Comparison of ENCODE assay signal across 8 cellular contexts in genomic region chr1:26278835-26279597, GRCh38. TPM values are rescaled to one million over a fixed set of nuclear protein-coding genes. Genes with fewer than 3 reads are reported as not detected.
DNase-seq lines count a peak whose midpoint lies in the region; ATAC-seq and TF ChIP-seq lines count a peak whose summit lies in the region.

No MANE protein-coding gene starts in this region.

- intact Hi-C loops in upper lobe of right lung (cut with DNase I) = loop anchor here (5.0 kb wide), 1 partner anchor 43 kb away; no protein-coding TSS in a partner anchor

- H3K4me1 ChIP-seq in HAP-1 (peaks cover 8% of the 10 kb centered on the region), mesodermal cell (ENCODE audit: control insufficient read depth, insufficient read depth, low read length, poor library complexity, severe bottlenecking) (peaks cover 79% of the 10 kb centered on the region), upper lobe of right lung (peaks cover 61% of the 10 kb centered on the region)

- 85 to 87% methylated on average over 7 of the region's 9 CpGs for WGBS in mesodermal cell (ENCODE audit: insufficient coverage in 2 of 2), 2 experiments

- H3K9me3 ChIP-seq in HAP-1 (no peaks in the 10 kb centered on the region), mesodermal cell (ENCODE audit: control insufficient read depth, low read length) (no peaks in the 10 kb centered on the region), upper lobe of right lung (no peaks in the 10 kb centered on the region)

- H3K36me3 ChIP-seq in HAP-1 (replicated peaks) (peaks cover 57% of the 10 kb centered on the region), mesodermal cell (ENCODE audit: control insufficient read depth, insufficient read depth, low read length) (peaks cover 70% of the 10 kb centered on the region), upper lobe of right lung (peaks cover 11% of the 10 kb centered on the region)

- TF ChIP-seq CTCF in AG09309 (IDR thresholded peaks at IDR 0.05; ENCODE audit: control insufficient read depth, insufficient read depth, low read depth, low read length, missing control alignments) (no peak), upper lobe of right lung (IDR thresholded peaks at IDR 0.05) (no peak)

- ATAC-seq in upper lobe of right lung = peak; percentile 8
- ATAC-seq in HG03439 (IDR thresholded peaks at IDR 0.05; ENCODE audit: unreplicated experiment) = no peak

- in situ Hi-C loops in HAP-1 (cut with MboI; ENCODE audit: low sequenced_read_pairs) = no loop called here

- H3K27ac ChIP-seq in mesodermal cell (ENCODE audit: low read depth, low read length, severe bottlenecking) (peak overlapping the region; percentile 87), upper lobe of right lung (peak overlapping the region; percentile 89)

- H3K4me3 ChIP-seq in AG09309 (ENCODE audit: control insufficient read depth, low read depth, low read length) = peak overlapping the region; percentile 88
- peak overlapping the region; percentile 57 for H3K4me3 ChIP-seq in HAP-1
- peak overlapping the region; percentile 82 for H3K4me3 ChIP-seq in mesodermal cell (ENCODE audit: extremely low read depth, insufficient read depth, low read length, poor library complexity, severe bottlenecking)
- peak overlapping the region; percentile 99 for H3K4me3 ChIP-seq in upper lobe of right lung

- DNase-seq in AG09309 (ENCODE audit: low read depth) (no peak), HAP-1 (ENCODE audit: low spot score in 2 of 2) (no peak), SKM-1 treated with dmso at 0.1 percent for 144 hours (lab: John Stamatoyannopoulos, UW; ENCODE audit: unreplicated experiment) (peak; percentile 65), dedifferentiated amniotic fluid mesenchymal stem cell (ENCODE audit: extremely low spot score) (peak; percentile 62), upper lobe of right lung (no peak), NCI-H1930 (lab: John Stamatoyannopoulos, UW) (no peak)

- H3K27me3 ChIP-seq in HAP-1 (ENCODE audit: low read depth) (no peaks in the 10 kb centered on the region), upper lobe of right lung (no peaks in the 10 kb centered on the region)

RNA-seq across cellular contexts. Expression of gene SH3BGRL3, which starts 0.9 kb away (rescaled TPM):
- polyA plus RNA-seq in mesodermal cell (2013, experiment 1 of 2) = 398 TPM
- polyA plus RNA-seq in mesodermal cell (2013, experiment 2 of 2) = 334 TPM
- total RNA-seq in upper lobe of right lung = 169 TPM

RNA-seq across cellular contexts. Expression of gene UBXN11, which starts 27.4 kb away (rescaled TPM):
- polyA plus RNA-seq in mesodermal cell (2013, experiment 1 of 2) = 10.6 TPM
- 8.5 TPM for polyA plus RNA-seq in mesodermal cell (2013, experiment 2 of 2)
- 37.0 TPM for total RNA-seq in upper lobe of right lung

RNA-seq across cellular contexts. Expression of gene CD52, which starts 38.7 kb away (rescaled TPM):
- polyA plus RNA-seq in mesodermal cell (2013, experiment 1 of 2) = 3.0 TPM
- polyA plus RNA-seq in mesodermal cell (2013, experiment 2 of 2) = 3.5 TPM
- total RNA-seq in upper lobe of right lung = 348 TPM

RNA-seq across cellular contexts. Expression of gene CEP85, which starts 45.0 kb away (rescaled TPM):
- 19.4 TPM for polyA plus RNA-seq in mesodermal cell (2013, experiment 1 of 2)
- polyA plus RNA-seq in mesodermal cell (2013, experiment 2 of 2) = 18.5 TPM
- total RNA-seq in upper lobe of right lung = 10.3 TPM

Comparison
In these comparisons a context has a peak if more than half of its experiments do, and no peak if none do; other contexts are left out.
1. DNase-seq: peak in SKM-1 treated with dmso at 0.1 percent for 144 hours (single experiment) and dedifferentiated amniotic fluid mesenchymal stem cell (single experiment); none in AG09309 (single experiment), HAP-1 (0 of 2), upper lobe of right lung (single experiment) and NCI-H1930 (0 of 2).
2. Peak in every context shown above with its lines, with median percentiles within 50 percentile points of each other: H3K4me3 ChIP-seq.